ENCODE assay signal across 9 cellular contexts in genomic region chr3:197942956-197943556, GRCh38. TPM values are rescaled to one million over a fixed set of nuclear protein-coding genes. Genes with fewer than 3 reads are reported as not detected.
A peak's percentile ranks its signal among the peaks of the same experiment; 100 is the strongest.
DNase-seq lines count a peak whose midpoint lies in the region; ATAC-seq and TF ChIP-seq lines count a peak whose summit lies in the region.
"Had no signal": no experiment of that assay in that cellular context is flagged by ENCODE, and none has a peak within 500 bp of the region (broad histone marks: within the 10 kb centered on the region; RNA-seq: fewer than 3 reads in every experiment).

No MANE protein-coding gene starts in this region.

- no peaks in the 10 kb centered on the region for H3K4me1 ChIP-seq in BE2C
- H3K4me1 ChIP-seq in thyroid gland, result no peaks in the 10 kb centered on the region

- H3K9me3 Mint-ChIP-seq in activated T-helper 1 cell treated with anti-CD3 and anti-CD28 coated beads, Interleukin-12 subunit alpha, Interleukin-12 subunit beta, Interleukin-2, Interleukin-4 antibody, amounts not matched to agents 30 ng/mL and 10 ng/mL and 1 ng/mL, durations not matched to agents 14 hours and 24 hours and 36 hours, result no peaks in the 10 kb centered on the region
- H3K9me3 Mint-ChIP-seq: natural killer cell treated with Interleukin-12 subunit alpha and Interleukin-12 subunit beta and Interleukin-15 and Interleukin-18, amount 100 ng/mL, for 72 hours had no signal

- no peak overlapping the region for H3K4me3 Mint-ChIP-seq in activated T-helper 1 cell treated with anti-CD3 and anti-CD28 coated beads, Interleukin-12 subunit alpha, Interleukin-12 subunit beta, Interleukin-2, Interleukin-4 antibody, amounts not matched to agents 30 ng/mL and 10 ng/mL and 1 ng/mL, durations not matched to agents 14 hours and 24 hours and 36 hours
- H3K4me3 Mint-ChIP-seq: natural killer cell treated with Interleukin-12 subunit alpha and Interleukin-12 subunit beta and Interleukin-15 and Interleukin-18, amount 100 ng/mL, for 72 hours had no signal

- no peaks in the 10 kb centered on the region for H3K9me3 ChIP-seq in BE2C
- H3K9me3 ChIP-seq in thyroid gland, result no peaks in the 10 kb centered on the region

- WGBS in thyroid gland, 2 donors, result 56 to 66% methylated on average over 2 of the region's 2 CpGs

- intact Hi-C loops in activated T-helper 1 cell treated with anti-CD3 and anti-CD28 coated beads, Interleukin-12 subunit alpha, Interleukin-12 subunit beta, Interleukin-2, Interleukin-4 antibody, amounts not matched to agents 30 ng/mL and 10 ng/mL and 1 ng/mL, durations not matched to agents 14 hours and 24 hours and 36 hours (cut with micrococcal nuclease), result loop anchor here (1.0 kb wide), 1 partner anchor 37 kb away; no protein-coding TSS in a partner anchor
- intact Hi-C loops in thyroid gland (cut with DNase I), result no loop called here

- no peak for TF ChIP-seq POLR2A in thyroid gland (IDR thresholded peaks at IDR 0.05)

- H3K27me3 ChIP-seq in BE2C (peaks cover 6% of the 10 kb centered on the region), thyroid gland (no peaks in the 10 kb centered on the region)

- H3K4me3 ChIP-seq in BE2C (ENCODE audit: low read depth, low read length), result no peak overlapping the region
- no peak overlapping the region for H3K4me3 ChIP-seq in thyroid gland (replicated peaks in 1 of 3)

- DNase-seq in BE2C (peak; percentile 30), NCI-H1694 (lab: John Stamatoyannopoulos, UW) (peak; percentile 75), iPS-NIHi7 (ENCODE audit: extremely low spot score) (peak; percentile 34), thyroid gland (no peak)
- peak; percentile 20 for DNase-seq in activated T-helper 1 cell treated with anti-CD3 and anti-CD28 coated beads, Interleukin-12 subunit alpha, Interleukin-12 subunit beta, Interleukin-2, Interleukin-4 antibody, amounts not matched to agents 30 ng/mL and 10 ng/mL and 1 ng/mL, durations not matched to agents 14 hours and 24 hours and 36 hours (ENCODE audit: low spot score)
- DNase-seq in stimulated activated CD4-positive, alpha-beta T cell treated with anti-CD3 and anti-CD28 coated beads, Interleukin-2, amount 100 ng/mL, for 48 hours, result no peak

- H3K36me3 Mint-ChIP-seq in activated T-helper 1 cell treated with anti-CD3 and anti-CD28 coated beads, Interleukin-12 subunit alpha, Interleukin-12 subunit beta, Interleukin-2, Interleukin-4 antibody, amounts not matched to agents 30 ng/mL and 10 ng/mL and 1 ng/mL, durations not matched to agents 14 hours and 24 hours and 36 hours (ENCODE audit: low read depth), result no peaks in the 10 kb centered on the region

- peaks cover 8% of the 10 kb centered on the region for H3K4me1 Mint-ChIP-seq in activated T-helper 1 cell treated with anti-CD3 and anti-CD28 coated beads, Interleukin-12 subunit alpha, Interleukin-12 subunit beta, Interleukin-2, Interleukin-4 antibody, amounts not matched to agents 30 ng/mL and 10 ng/mL and 1 ng/mL, durations not matched to agents 14 hours and 24 hours and 36 hours (ENCODE audit: low read depth)

- H3K27ac Mint-ChIP-seq in activated T-helper 1 cell treated with anti-CD3 and anti-CD28 coated beads, Interleukin-12 subunit alpha, Interleukin-12 subunit beta, Interleukin-2, Interleukin-4 antibody, amounts not matched to agents 30 ng/mL and 10 ng/mL and 1 ng/mL, durations not matched to agents 14 hours and 24 hours and 36 hours, result no peak overlapping the region
- H3K27ac Mint-ChIP-seq: natural killer cell treated with Interleukin-12 subunit alpha and Interleukin-12 subunit beta and Interleukin-15 and Interleukin-18, amount 100 ng/mL, for 72 hours had no signal

- H3K27me3 Mint-ChIP-seq in activated T-helper 1 cell treated with anti-CD3 and anti-CD28 coated beads, Interleukin-12 subunit alpha, Interleukin-12 subunit beta, Interleukin-2, Interleukin-4 antibody, amounts not matched to agents 30 ng/mL and 10 ng/mL and 1 ng/mL, durations not matched to agents 14 hours and 24 hours and 36 hours (ENCODE audit: insufficient read depth), result no peaks in the 10 kb centered on the region
- H3K27me3 Mint-ChIP-seq: natural killer cell treated with Interleukin-12 subunit alpha and Interleukin-12 subunit beta and Interleukin-15 and Interleukin-18, amount 100 ng/mL, for 72 hours had no signal

- no peak overlapping the region for H3K27ac ChIP-seq in thyroid gland

- TF ChIP-seq CTCF in BE2C (IDR thresholded peaks at IDR 0.05; ENCODE audit: low read depth, low read length) (peak; percentile 85), GM12872 (IDR thresholded peaks at IDR 0.05; ENCODE audit: insufficient read depth, low read depth, low read length) (peak; percentile 70), thyroid gland (IDR thresholded peaks at IDR 0.05) (peak in 5 of 6 experiments; percentile 35 to 69 (median 51))

- H3K36me3 ChIP-seq in BE2C (no peaks in the 10 kb centered on the region), thyroid gland (no peaks in the 10 kb centered on the region)

- no peak for ATAC-seq in GM18909 (IDR thresholded peaks at IDR 0.05; ENCODE audit: poor library complexity, unreplicated experiment)

RNA-seq across cellular contexts. Expression of gene RPL35A, which starts 6.9 kb away (rescaled TPM):
- 725 TPM for polyA plus RNA-seq in BE2C (2012; ENCODE audit: insufficient read depth, insufficient read length, low read depth)
- 1,253 and 1,262 TPM in 2 replicates for total RNA-seq in activated T-helper 1 cell treated with anti-CD3 and anti-CD28 coated beads, Interleukin-12 subunit alpha, Interleukin-12 subunit beta, Interleukin-2, Interleukin-4 antibody, amounts not matched to agents 30 ng/mL and 10 ng/mL and 1 ng/mL, durations not matched to agents 14 hours and 24 hours and 36 hours
- total RNA-seq in thyroid gland, result 1,000 to 10,000 TPM in 1 of 4 donors, 100 to 1,000 TPM in 3; 514 to 2,067 (median 704) TPM

RNA-seq across cellular contexts. Expression of gene LMLN, which starts 17.0 kb away (rescaled TPM):
- polyA plus RNA-seq in BE2C (2012; ENCODE audit: insufficient read depth, insufficient read length, low read depth), result 2.5 TPM
- total RNA-seq in activated T-helper 1 cell treated with anti-CD3 and anti-CD28 coated beads, Interleukin-12 subunit alpha, Interleukin-12 subunit beta, Interleukin-2, Interleukin-4 antibody, amounts not matched to agents 30 ng/mL and 10 ng/mL and 1 ng/mL, durations not matched to agents 14 hours and 24 hours and 36 hours, result 2.8 and 3.7 TPM in 2 replicates
- total RNA-seq in thyroid gland, result 10 to 100 TPM in 3 of 4 donors, 1 to 10 TPM in 1; 9.8 to 12.5 (median 10.9) TPM

Comparison
In these comparisons a context has a peak if more than half of its experiments do, and no peak if none do; other contexts are left out.
1. DNase-seq: peak in BE2C (single experiment), NCI-H1694 (single experiment), activated T-helper 1 cell treated with anti-CD3 and anti-CD28 coated beads, Interleukin-12 subunit alpha, Interleukin-12 subunit beta, Interleukin-2, Interleukin-4 antibody, amounts not matched to agents 30 ng/mL and 10 ng/mL and 1 ng/mL, durations not matched to agents 14 hours and 24 hours and 36 hours (single experiment) and iPS-NIHi7 (single experiment); none in thyroid gland (0 of 2) and stimulated activated CD4-positive, alpha-beta T cell treated with anti-CD3 and anti-CD28 coated beads, Interleukin-2, amount 100 ng/mL, for 48 hours (0 of 2).
2. Peak in every context shown above with its lines, with median percentiles within 50 percentile points of each other: CTCF ChIP-seq.